In genomic region chr7:34457329-34457728, GRCh38 we compare ENCODE assay signal across 30 cellular contexts.
"Had no signal": no experiment of that assay in that cellular context is flagged by ENCODE, and none has a peak within 500 bp of the region (broad histone marks: within the 10 kb centered on the region; RNA-seq: fewer than 3 reads in every experiment).

No MANE protein-coding gene starts in this region.

- H3K36me3 ChIP-seq: adrenal gland, SJCRH30 had no signal

- H3K27me3 Mint-ChIP-seq: activated CD4-positive, alpha-beta T cell treated with anti-CD3 and anti-CD28 coated beads for 36 hours; activated CD4-positive, alpha-beta T cell treated with anti-CD3 and anti-CD28 coated beads, Interleukin-2, amount 10 ng/mL, durations not matched to agents 7 days and 5 days; activated T-cell treated with anti-CD3 and anti-CD28 coated beads, Interleukin-2, amount 50 U/mL, for 24 hours had no signal

- H3K4me3 ChIP-seq: adrenal gland, body of pancreas, SJCRH30, SK-N-MC had no signal

- H3K4me3 Mint-ChIP-seq: activated CD4-positive, alpha-beta T cell treated with anti-CD3 and anti-CD28 coated beads for 36 hours; activated CD4-positive, alpha-beta T cell treated with anti-CD3 and anti-CD28 coated beads, Interleukin-2, amount 10 ng/mL, durations not matched to agents 7 days and 5 days; activated CD8-positive, alpha-beta T cell treated with anti-CD3 and anti-CD28 coated beads, Interleukin-2, amount 10 ng/mL, durations not matched to agents 7 days and 5 days; activated naive CD4-positive, alpha-beta T cell treated with anti-CD3 and anti-CD28 coated beads for 36 hours; activated T-cell treated with anti-CD3 and anti-CD28 coated beads, Interleukin-2, amount 50 U/mL, for 24 hours; T-helper 1 cell treated with Interleukin-12 subunit alpha and Interleukin-12 subunit beta and Interleukin-4 antibody, amounts not matched to agents 30 μg/mL and 1 μg/mL, for 36 hours; T-helper 2 cell treated with Interferon-gamma antibody and Interleukin-4, amounts not matched to agents 5 μg/mL and 100 μg/mL, for 36 hours had no signal

- H3K27ac ChIP-seq: adrenal gland, body of pancreas, SJCRH30, SK-N-MC had no signal

- H3K4me1 ChIP-seq: adrenal gland, body of pancreas, SJCRH30 had no signal

- H3K9me3 ChIP-seq: adrenal gland, body of pancreas, SJCRH30 had no signal

- ATAC-seq: activated CD4-positive, alpha-beta T cell treated with anti-CD3 and anti-CD28 coated beads for 36 hours; activated CD4-positive, CD25-positive, alpha-beta regulatory T cell treated with anti-CD3 and anti-CD28 coated beads, Interleukin-2, amount 50 U/mL, for 24 hours; activated CD8-positive, alpha-beta T cell treated with anti-CD3 and anti-CD28 coated beads, Interleukin-2, amount 10 ng/mL, durations not matched to agents 7 days and 5 days; activated naive CD4-positive, alpha-beta T cell treated with anti-CD3 and anti-CD28 coated beads, Interleukin-2, amount 50 U/mL, for 72 hours; body of pancreas; Panc1 had no signal

- H3K36me3 Mint-ChIP-seq: activated naive CD4-positive, alpha-beta T cell treated with anti-CD3 and anti-CD28 coated beads, Interleukin-2, amount 50 U/mL, for 72 hours had no signal

- H3K9me3 Mint-ChIP-seq: activated naive CD4-positive, alpha-beta T cell treated with anti-CD3 and anti-CD28 coated beads for 36 hours had no signal

- H3K27me3 ChIP-seq: adrenal gland, body of pancreas had no signal

- DNase-seq: activated CD4-positive, alpha-beta T cell treated with anti-CD3 and anti-CD28 coated beads for 36 hours; activated CD4-positive, alpha-beta T cell treated with anti-CD3 and anti-CD28 coated beads, Interleukin-2, amount 10 ng/mL, durations not matched to agents 7 days and 5 days; activated CD4-positive, alpha-beta T cell treated with anti-CD3 and anti-CD28 coated beads, Interleukin-2, amount 50 U/mL, for 48 hours; activated CD8-positive, alpha-beta T cell treated with anti-CD3 and anti-CD28 coated beads, Interleukin-2, amount 10 ng/mL, durations not matched to agents 7 days and 5 days; activated gamma-delta T cell treated with Interleukin-2 at 50 U/mL for 16 hours; activated naive CD4-positive, alpha-beta T cell treated with anti-CD3 and anti-CD28 coated beads for 36 hours; activated T-cell treated with anti-CD3 and anti-CD28 coated beads, Interleukin-2, amount 50 U/mL, for 24 hours; adrenal gland; body of pancreas; caudate nucleus; cerebellar nuclear complex; MM.1S; MV-4-11; NCI-H1092; NCI-H1436 treated with DMSO at 0.1 percent for 48 hours; NCI-H1694 treated with DMSO at 0.1 percent for 48 hours; NCI-H2029; NCI-H345; NCI-H510A; NCI-H526; NCI-H748 treated with DMSO at 0.1 percent for 48 hours; SHP77; SJCRH30 had no signal

- H3K4me1 Mint-ChIP-seq: activated CD4-positive, alpha-beta T cell treated with anti-CD3 and anti-CD28 coated beads for 36 hours; activated CD4-positive, alpha-beta T cell treated with anti-CD3 and anti-CD28 coated beads, Interleukin-2, amount 10 ng/mL, durations not matched to agents 7 days and 5 days had no signal

- H3K27ac Mint-ChIP-seq: activated CD4-positive, alpha-beta T cell treated with anti-CD3 and anti-CD28 coated beads for 36 hours; activated CD4-positive, alpha-beta T cell treated with anti-CD3 and anti-CD28 coated beads, Interleukin-2, amount 10 ng/mL, durations not matched to agents 7 days and 5 days; activated CD8-positive, alpha-beta T cell treated with anti-CD3 and anti-CD28 coated beads, Interleukin-2, amount 10 ng/mL, durations not matched to agents 7 days and 5 days; activated naive CD4-positive, alpha-beta T cell treated with anti-CD3 and anti-CD28 coated beads for 36 hours; activated naive CD4-positive, alpha-beta T cell treated with anti-CD3 and anti-CD28 coated beads, Interleukin-2, amount 50 U/mL, for 72 hours; activated T-cell treated with anti-CD3 and anti-CD28 coated beads, Interleukin-2, amount 50 U/mL, for 24 hours; activated T-helper 2 cell treated with anti-CD3 and anti-CD28 coated beads, Interferon-gamma antibody, Interleukin-2, Interleukin-4, amounts not matched to agents 10 μg/mL and 5 μg/mL and 100 μg/mL, durations not matched to agents 14 hours and 24 hours and 36 hours; T-helper 1 cell treated with Interleukin-12 subunit alpha and Interleukin-12 subunit beta and Interleukin-4 antibody, amounts not matched to agents 30 μg/mL and 1 μg/mL, for 36 hours; T-helper 2 cell treated with Interferon-gamma antibody and Interleukin-4, amounts not matched to agents 5 μg/mL and 100 μg/mL, for 36 hours had no signal
